1 cellular context compared by ENCODE assay signal in the genomic region with DNA sequence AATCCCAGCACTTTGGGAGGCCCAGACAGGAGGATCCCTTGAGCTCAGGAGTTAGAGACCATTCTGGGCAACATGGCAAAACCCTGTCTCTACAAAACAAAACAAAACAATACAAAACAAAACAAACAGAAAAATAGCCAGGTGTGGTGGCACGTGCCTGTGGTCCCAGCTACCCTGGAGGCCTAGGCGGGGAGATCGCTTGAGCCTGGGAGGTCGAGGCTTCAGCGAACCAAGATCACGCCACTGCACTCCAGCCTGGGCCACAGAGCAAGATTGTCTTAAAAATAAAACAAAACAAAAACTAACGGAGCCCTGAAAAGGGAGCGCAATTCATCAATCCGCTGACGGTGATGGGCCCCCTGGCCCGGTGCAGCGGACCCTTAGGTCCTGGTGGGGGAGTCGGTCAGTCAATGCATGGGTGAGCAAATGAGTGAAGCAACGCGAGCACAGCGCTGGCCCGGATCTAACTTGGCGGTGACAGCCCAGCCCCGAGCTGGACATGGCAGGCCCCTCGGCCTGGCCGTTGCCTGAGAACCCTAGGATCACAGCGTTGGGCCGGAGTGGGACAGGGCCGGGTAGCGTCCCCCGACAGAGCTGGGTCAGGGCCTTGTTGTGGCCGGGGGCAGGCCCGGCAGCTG.
TF ChIP-seq lines count a peak whose summit lies in the region.

No MANE protein-coding gene starts in this region.

TF ChIP-seq in K562, 482 proteins besides CTCF, POLR2A, EP300 and RAD21 (continued from another document and continues in another):
- TF ChIP-seq, protein P1, sequence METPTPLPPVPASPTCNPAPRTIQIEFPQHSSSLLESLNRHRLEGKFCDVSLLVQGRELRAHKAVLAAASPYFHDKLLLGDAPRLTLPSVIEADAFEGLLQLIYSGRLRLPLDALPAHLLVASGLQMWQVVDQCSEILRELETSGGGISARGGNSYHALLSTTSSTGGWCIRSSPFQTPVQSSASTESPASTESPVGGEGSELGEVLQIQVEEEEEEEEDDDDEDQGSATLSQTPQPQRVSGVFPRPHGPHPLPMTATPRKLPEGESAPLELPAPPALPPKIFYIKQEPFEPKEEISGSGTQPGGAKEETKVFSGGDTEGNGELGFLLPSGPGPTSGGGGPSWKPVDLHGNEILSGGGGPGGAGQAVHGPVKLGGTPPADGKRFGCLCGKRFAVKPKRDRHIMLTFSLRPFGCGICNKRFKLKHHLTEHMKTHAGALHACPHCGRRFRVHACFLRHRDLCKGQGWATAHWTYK (CRISPR knock-in tag; IDR thresholded peaks at IDR 0.05): no peak
- TF ChIP-seq CEBPG (CRISPR knock-in tag; IDR thresholded peaks at IDR 0.05) (peak; percentile 51), CEBPG (tag; conservative IDR thresholded peaks at IDR 0.05 in 1 of 2, IDR thresholded peaks at IDR 0.05 in 1 of 2) (peak in 1 of 2 experiments; percentile 57; a peak in 1 of 4 replicates), KHSRP (IDR thresholded peaks at IDR 0.05) (no peak), ETV1 (tag; conservative IDR thresholded peaks at IDR 0.05; ENCODE audit: low read depth) (0 out of 2 replicates have a peak, but pooled peaks have one; percentile 16), FOXK2 (conservative IDR thresholded peaks at IDR 0.05 in 1 of 2, IDR thresholded peaks at IDR 0.05 in 1 of 2; ENCODE audit: low read depth in 2 of 2) (no peak), ZNF830 (CRISPR knock-in tag; IDR thresholded peaks at IDR 0.05) (no peak), ZNF384 (IDR thresholded peaks at IDR 0.05; ENCODE audit: low read depth, low read length) (no peak), NR1H2 (CRISPR knock-in tag; IDR thresholded peaks at IDR 0.05) (no peak), KLF6 (CRISPR knock-in tag; IDR thresholded peaks at IDR 0.05; ENCODE audit: borderline replicate concordance) (no peak), DACH1 (IDR thresholded peaks at IDR 0.05; ENCODE audit: partially characterized antibody) (no peak), CEBPB (tag; IDR thresholded peaks at IDR 0.05) (0 out of 2 replicates have a peak, but pooled peaks have one; percentile 25), CBFA2T2 (conservative IDR thresholded peaks at IDR 0.05) (no peak), SRSF1 (IDR thresholded peaks at IDR 0.05; ENCODE audit: low read depth, low read length) (no peak), RBM25 (IDR thresholded peaks at IDR 0.05; ENCODE audit: low read depth, low read length, severe bottlenecking) (no peak), NFATC3 (IDR thresholded peaks at IDR 0.05) (no peak), HDGF (IDR thresholded peaks at IDR 0.05) (no peak), ZNF134 (CRISPR knock-in tag; conservative IDR thresholded peaks at IDR 0.05) (no peak), ZNF75A (CRISPR knock-in tag; IDR thresholded peaks at IDR 0.05) (no peak), CBX5 (IDR thresholded peaks at IDR 0.05; ENCODE audit: borderline replicate concordance, low read depth) (no peak), TGIF2 (CRISPR knock-in tag; IDR thresholded peaks at IDR 0.05) (no peak), TCFL5 (CRISPR knock-in tag; conservative IDR thresholded peaks at IDR 0.05) (no peak), CTBP1 (IDR thresholded peaks at IDR 0.05; ENCODE audit: borderline replicate concordance) (no peak), SNIP1 (IDR thresholded peaks at IDR 0.05; ENCODE audit: low read depth) (0 out of 2 replicates have a peak, but pooled peaks have one; percentile 56), ARID2 (IDR thresholded peaks at IDR 0.05) (no peak), ZKSCAN3 (CRISPR knock-in tag; IDR thresholded peaks at IDR 0.05) (no peak), ZZZ3 (IDR thresholded peaks at IDR 0.05) (no peak), ZNF764 (CRISPR knock-in tag; IDR thresholded peaks at IDR 0.05; ENCODE audit: low read depth) (no peak), SP1 (CRISPR knock-in tag; IDR thresholded peaks at IDR 0.05) (no peak; the same call in 1 of the 2 replicates)
- TF ChIP-seq, protein P2, sequence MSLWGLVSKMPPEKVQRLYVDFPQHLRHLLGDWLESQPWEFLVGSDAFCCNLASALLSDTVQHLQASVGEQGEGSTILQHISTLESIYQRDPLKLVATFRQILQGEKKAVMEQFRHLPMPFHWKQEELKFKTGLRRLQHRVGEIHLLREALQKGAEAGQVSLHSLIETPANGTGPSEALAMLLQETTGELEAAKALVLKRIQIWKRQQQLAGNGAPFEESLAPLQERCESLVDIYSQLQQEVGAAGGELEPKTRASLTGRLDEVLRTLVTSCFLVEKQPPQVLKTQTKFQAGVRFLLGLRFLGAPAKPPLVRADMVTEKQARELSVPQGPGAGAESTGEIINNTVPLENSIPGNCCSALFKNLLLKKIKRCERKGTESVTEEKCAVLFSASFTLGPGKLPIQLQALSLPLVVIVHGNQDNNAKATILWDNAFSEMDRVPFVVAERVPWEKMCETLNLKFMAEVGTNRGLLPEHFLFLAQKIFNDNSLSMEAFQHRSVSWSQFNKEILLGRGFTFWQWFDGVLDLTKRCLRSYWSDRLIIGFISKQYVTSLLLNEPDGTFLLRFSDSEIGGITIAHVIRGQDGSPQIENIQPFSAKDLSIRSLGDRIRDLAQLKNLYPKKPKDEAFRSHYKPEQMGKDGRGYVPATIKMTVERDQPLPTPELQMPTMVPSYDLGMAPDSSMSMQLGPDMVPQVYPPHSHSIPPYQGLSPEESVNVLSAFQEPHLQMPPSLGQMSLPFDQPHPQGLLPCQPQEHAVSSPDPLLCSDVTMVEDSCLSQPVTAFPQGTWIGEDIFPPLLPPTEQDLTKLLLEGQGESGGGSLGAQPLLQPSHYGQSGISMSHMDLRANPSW (CRISPR knock-in tag; IDR thresholded peaks at IDR 0.05): no peak; the same call in 1 of the 2 replicates
- TF ChIP-seq, protein P3, sequence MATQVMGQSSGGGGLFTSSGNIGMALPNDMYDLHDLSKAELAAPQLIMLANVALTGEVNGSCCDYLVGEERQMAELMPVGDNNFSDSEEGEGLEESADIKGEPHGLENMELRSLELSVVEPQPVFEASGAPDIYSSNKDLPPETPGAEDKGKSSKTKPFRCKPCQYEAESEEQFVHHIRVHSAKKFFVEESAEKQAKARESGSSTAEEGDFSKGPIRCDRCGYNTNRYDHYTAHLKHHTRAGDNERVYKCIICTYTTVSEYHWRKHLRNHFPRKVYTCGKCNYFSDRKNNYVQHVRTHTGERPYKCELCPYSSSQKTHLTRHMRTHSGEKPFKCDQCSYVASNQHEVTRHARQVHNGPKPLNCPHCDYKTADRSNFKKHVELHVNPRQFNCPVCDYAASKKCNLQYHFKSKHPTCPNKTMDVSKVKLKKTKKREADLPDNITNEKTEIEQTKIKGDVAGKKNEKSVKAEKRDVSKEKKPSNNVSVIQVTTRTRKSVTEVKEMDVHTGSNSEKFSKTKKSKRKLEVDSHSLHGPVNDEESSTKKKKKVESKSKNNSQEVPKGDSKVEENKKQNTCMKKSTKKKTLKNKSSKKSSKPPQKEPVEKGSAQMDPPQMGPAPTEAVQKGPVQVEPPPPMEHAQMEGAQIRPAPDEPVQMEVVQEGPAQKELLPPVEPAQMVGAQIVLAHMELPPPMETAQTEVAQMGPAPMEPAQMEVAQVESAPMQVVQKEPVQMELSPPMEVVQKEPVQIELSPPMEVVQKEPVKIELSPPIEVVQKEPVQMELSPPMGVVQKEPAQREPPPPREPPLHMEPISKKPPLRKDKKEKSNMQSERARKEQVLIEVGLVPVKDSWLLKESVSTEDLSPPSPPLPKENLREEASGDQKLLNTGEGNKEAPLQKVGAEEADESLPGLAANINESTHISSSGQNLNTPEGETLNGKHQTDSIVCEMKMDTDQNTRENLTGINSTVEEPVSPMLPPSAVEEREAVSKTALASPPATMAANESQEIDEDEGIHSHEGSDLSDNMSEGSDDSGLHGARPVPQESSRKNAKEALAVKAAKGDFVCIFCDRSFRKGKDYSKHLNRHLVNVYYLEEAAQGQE (CRISPR knock-in tag; IDR thresholded peaks at IDR 0.05; ENCODE audit: low read depth): no peak
- TF ChIP-seq, protein P4, sequence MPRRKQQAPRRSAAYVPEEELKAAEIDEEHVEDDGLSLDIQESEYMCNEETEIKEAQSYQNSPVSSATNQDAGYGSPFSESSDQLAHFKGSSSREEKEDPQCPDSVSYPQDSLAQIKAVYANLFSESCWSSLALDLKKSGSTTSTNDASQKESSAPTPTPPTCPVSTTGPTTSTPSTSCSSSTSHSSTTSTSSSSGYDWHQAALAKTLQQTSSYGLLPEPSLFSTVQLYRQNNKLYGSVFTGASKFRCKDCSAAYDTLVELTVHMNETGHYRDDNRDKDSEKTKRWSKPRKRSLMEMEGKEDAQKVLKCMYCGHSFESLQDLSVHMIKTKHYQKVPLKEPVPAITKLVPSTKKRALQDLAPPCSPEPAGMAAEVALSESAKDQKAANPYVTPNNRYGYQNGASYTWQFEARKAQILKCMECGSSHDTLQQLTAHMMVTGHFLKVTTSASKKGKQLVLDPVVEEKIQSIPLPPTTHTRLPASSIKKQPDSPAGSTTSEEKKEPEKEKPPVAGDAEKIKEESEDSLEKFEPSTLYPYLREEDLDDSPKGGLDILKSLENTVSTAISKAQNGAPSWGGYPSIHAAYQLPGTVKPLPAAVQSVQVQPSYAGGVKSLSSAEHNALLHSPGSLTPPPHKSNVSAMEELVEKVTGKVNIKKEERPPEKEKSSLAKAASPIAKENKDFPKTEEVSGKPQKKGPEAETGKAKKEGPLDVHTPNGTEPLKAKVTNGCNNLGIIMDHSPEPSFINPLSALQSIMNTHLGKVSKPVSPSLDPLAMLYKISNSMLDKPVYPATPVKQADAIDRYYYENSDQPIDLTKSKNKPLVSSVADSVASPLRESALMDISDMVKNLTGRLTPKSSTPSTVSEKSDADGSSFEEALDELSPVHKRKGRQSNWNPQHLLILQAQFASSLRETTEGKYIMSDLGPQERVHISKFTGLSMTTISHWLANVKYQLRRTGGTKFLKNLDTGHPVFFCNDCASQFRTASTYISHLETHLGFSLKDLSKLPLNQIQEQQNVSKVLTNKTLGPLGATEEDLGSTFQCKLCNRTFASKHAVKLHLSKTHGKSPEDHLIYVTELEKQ (CRISPR knock-in tag; IDR thresholded peaks at IDR 0.05): no peak
- TF ChIP-seq, protein P5, sequence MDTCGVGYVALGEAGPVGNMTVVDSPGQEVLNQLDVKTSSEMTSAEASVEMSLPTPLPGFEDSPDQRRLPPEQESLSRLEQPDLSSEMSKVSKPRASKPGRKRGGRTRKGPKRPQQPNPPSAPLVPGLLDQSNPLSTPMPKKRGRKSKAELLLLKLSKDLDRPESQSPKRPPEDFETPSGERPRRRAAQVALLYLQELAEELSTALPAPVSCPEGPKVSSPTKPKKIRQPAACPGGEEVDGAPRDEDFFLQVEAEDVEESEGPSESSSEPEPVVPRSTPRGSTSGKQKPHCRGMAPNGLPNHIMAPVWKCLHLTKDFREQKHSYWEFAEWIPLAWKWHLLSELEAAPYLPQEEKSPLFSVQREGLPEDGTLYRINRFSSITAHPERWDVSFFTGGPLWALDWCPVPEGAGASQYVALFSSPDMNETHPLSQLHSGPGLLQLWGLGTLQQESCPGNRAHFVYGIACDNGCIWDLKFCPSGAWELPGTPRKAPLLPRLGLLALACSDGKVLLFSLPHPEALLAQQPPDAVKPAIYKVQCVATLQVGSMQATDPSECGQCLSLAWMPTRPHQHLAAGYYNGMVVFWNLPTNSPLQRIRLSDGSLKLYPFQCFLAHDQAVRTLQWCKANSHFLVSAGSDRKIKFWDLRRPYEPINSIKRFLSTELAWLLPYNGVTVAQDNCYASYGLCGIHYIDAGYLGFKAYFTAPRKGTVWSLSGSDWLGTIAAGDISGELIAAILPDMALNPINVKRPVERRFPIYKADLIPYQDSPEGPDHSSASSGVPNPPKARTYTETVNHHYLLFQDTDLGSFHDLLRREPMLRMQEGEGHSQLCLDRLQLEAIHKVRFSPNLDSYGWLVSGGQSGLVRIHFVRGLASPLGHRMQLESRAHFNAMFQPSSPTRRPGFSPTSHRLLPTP (IDR thresholded peaks at IDR 0.05; ENCODE audit: borderline replicate concordance, extremely low read depth, insufficient read length): no peak
- TF ChIP-seq, protein P6, sequence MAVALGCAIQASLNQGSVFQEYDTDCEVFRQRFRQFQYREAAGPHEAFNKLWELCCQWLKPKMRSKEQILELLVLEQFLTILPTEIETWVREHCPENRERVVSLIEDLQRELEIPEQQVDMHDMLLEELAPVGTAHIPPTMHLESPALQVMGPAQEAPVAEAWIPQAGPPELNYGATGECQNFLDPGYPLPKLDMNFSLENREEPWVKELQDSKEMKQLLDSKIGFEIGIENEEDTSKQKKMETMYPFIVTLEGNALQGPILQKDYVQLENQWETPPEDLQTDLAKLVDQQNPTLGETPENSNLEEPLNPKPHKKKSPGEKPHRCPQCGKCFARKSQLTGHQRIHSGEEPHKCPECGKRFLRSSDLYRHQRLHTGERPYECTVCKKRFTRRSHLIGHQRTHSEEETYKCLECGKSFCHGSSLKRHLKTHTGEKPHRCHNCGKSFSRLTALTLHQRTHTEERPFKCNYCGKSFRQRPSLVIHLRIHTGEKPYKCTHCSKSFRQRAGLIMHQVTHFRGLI (CRISPR knock-in tag; IDR thresholded peaks at IDR 0.05): no peak
- TF ChIP-seq, protein P7, sequence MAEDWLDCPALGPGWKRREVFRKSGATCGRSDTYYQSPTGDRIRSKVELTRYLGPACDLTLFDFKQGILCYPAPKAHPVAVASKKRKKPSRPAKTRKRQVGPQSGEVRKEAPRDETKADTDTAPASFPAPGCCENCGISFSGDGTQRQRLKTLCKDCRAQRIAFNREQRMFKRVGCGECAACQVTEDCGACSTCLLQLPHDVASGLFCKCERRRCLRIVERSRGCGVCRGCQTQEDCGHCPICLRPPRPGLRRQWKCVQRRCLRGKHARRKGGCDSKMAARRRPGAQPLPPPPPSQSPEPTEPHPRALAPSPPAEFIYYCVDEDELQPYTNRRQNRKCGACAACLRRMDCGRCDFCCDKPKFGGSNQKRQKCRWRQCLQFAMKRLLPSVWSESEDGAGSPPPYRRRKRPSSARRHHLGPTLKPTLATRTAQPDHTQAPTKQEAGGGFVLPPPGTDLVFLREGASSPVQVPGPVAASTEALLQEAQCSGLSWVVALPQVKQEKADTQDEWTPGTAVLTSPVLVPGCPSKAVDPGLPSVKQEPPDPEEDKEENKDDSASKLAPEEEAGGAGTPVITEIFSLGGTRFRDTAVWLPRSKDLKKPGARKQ (CRISPR knock-in tag; IDR thresholded peaks at IDR 0.05): no peak
- TF ChIP-seq, protein P8, sequence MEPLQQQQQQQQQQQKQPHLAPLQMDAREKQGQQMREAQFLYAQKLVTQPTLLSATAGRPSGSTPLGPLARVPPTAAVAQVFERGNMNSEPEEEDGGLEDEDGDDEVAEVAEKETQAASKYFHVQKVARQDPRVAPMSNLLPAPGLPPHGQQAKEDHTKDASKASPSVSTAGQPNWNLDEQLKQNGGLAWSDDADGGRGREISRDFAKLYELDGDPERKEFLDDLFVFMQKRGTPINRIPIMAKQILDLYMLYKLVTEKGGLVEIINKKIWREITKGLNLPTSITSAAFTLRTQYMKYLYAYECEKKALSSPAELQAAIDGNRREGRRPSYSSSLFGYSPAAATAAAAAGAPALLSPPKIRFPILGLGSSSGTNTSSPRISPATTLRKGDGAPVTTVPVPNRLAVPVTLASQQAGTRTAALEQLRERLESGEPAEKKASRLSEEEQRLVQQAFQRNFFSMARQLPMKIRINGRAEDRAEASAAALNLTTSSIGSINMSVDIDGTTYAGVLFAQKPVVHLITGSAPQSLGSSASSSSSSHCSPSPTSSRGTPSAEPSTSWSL (CRISPR knock-in tag; IDR thresholded peaks at IDR 0.05; ENCODE audit: borderline replicate concordance): no peak
- TF ChIP-seq, protein P9, sequence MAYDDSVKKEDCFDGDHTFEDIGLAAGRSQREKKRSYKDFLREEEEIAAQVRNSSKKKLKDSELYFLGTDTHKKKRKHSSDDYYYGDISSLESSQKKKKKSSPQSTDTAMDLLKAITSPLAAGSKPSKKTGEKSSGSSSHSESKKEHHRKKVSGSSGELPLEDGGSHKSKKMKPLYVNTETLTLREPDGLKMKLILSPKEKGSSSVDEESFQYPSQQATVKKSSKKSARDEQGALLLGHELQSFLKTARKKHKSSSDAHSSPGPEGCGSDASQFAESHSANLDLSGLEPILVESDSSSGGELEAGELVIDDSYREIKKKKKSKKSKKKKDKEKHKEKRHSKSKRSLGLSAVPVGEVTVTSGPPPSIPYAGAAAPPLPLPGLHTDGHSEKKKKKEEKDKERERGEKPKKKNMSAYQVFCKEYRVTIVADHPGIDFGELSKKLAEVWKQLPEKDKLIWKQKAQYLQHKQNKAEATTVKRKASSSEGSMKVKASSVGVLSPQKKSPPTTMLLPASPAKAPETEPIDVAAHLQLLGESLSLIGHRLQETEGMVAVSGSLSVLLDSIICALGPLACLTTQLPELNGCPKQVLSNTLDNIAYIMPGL (CRISPR knock-in tag; IDR thresholded peaks at IDR 0.05): no peak
